ENCODE assay signal across 23 cellular contexts in genomic region chrX:153060095-153060445, GRCh38. TPM values are rescaled to one million over a fixed set of nuclear protein-coding genes. Genes with fewer than 3 reads are reported as not detected.
DNase-seq lines count a peak whose midpoint lies in the region; TF ChIP-seq lines count a peak whose summit lies in the region.
"Had no signal": no experiment of that assay in that cellular context is flagged by ENCODE, and none has a peak within 500 bp of the region (broad histone marks: within the 10 kb centered on the region; RNA-seq: fewer than 3 reads in every experiment).

No MANE protein-coding gene starts in this region.

- no peak overlapping the region for H3K27ac Mint-ChIP-seq in chondrocyte (ENCODE audit: unreplicated experiment)
- H3K27ac Mint-ChIP-seq in type B pancreatic cell, result no peak overlapping the region
- H3K27ac Mint-ChIP-seq: CD14-positive monocyte; CD4-positive, alpha-beta memory T cell; CD4-positive, CD25-positive, alpha-beta regulatory T cell; CD8-positive, alpha-beta memory T cell had no signal

- peaks cover 6% of the 10 kb centered on the region for H3K4me1 ChIP-seq in osteoblast (ENCODE audit: insufficient read depth, low read length)
- H3K4me1 ChIP-seq: BE2C had no signal

- no peaks in the 10 kb centered on the region for H3K36me3 ChIP-seq in osteoblast (ENCODE audit: insufficient read depth, low read length)
- H3K36me3 ChIP-seq: BE2C, BLaER1 had no signal

- H3K4me2 ChIP-seq in osteoblast (ENCODE audit: insufficient read depth, low read length), result no peak overlapping the region

- peaks cover 26% of the 10 kb centered on the region for H3K27me3 ChIP-seq in osteoblast (ENCODE audit: insufficient read depth, low read length)

- peaks cover 3% of the 10 kb centered on the region for H3K9me3 Mint-ChIP-seq in chondrocyte (ENCODE audit: low read depth)
- no peaks in the 10 kb centered on the region for H3K9me3 Mint-ChIP-seq in type B pancreatic cell
- H3K9me3 Mint-ChIP-seq: CD4-positive, alpha-beta memory T cell; CD4-positive, CD25-positive, alpha-beta regulatory T cell; CD8-positive, alpha-beta memory T cell had no signal

- no peak overlapping the region for H3K4me3 ChIP-seq in osteoblast (ENCODE audit: insufficient read depth, low read length)
- H3K4me3 ChIP-seq: BLaER1 had no signal

- DNase-seq in chondrocyte (ENCODE audit: low spot score) (peak; percentile 96), osteoblast (ENCODE audit: insufficient read length, low spot score, missing footprints) (peak; percentile 64), type B pancreatic cell (ENCODE audit: extremely low spot score, unreplicated experiment) (peak; percentile 70), G401 (ENCODE audit: low spot score) (no peak), cortex of kidney (lab: John Stamatoyannopoulos, UW) (no peak), NCI-H187 treated with DMSO at 0.1 percent for 48 hours (lab: John Stamatoyannopoulos, UW) (no peak)
- DNase-seq: 8988T; ACHN; BE2C; C1 segment of cervical spinal cord; CD4-positive, alpha-beta memory T cell; CD4-positive, CD25-positive, alpha-beta regulatory T cell; CD8-positive, alpha-beta memory T cell; COR-L47; DMS 273 treated with DMSO at 0.1 percent for 48 hours; DMS153; DMS53; DMS79; DND-41; EL; GF-D8 had no signal

- in situ Hi-C loops in G401 (cut with HindIII; ENCODE audit: low sequenced_read_pairs), result no loop called here

- TF ChIP-seq CTCF in chondrocyte (IDR thresholded peaks at IDR 0.05) (no peak), osteoblast (IDR thresholded peaks at IDR 0.05; ENCODE audit: extremely low read depth, low read depth, low read length) (no peak), type B pancreatic cell (conservative IDR thresholded peaks at IDR 0.05) (no peak)

- no peaks in the 10 kb centered on the region for H3K79me2 ChIP-seq in osteoblast (ENCODE audit: insufficient read depth, low read length)

- H3K36me3 Mint-ChIP-seq in chondrocyte (ENCODE audit: low read depth), result no peaks in the 10 kb centered on the region
- no peaks in the 10 kb centered on the region for H3K36me3 Mint-ChIP-seq in type B pancreatic cell
- H3K36me3 Mint-ChIP-seq: CD14-positive monocyte; CD4-positive, alpha-beta memory T cell; CD4-positive, CD25-positive, alpha-beta regulatory T cell had no signal

- peaks cover 4% of the 10 kb centered on the region for H3K4me1 Mint-ChIP-seq in chondrocyte (ENCODE audit: low read depth)
- H3K4me1 Mint-ChIP-seq in type B pancreatic cell (ENCODE audit: unreplicated experiment), result peaks cover 4% of the 10 kb centered on the region
- H3K4me1 Mint-ChIP-seq: CD4-positive, alpha-beta memory T cell had no signal

- no peaks in the 10 kb centered on the region for H3K27me3 Mint-ChIP-seq in chondrocyte (ENCODE audit: low read depth)
- H3K27me3 Mint-ChIP-seq in type B pancreatic cell, result peaks cover 3% of the 10 kb centered on the region
- H3K27me3 Mint-ChIP-seq: CD4-positive, CD25-positive, alpha-beta regulatory T cell had no signal

- no peak overlapping the region for H3K27ac ChIP-seq in osteoblast (ENCODE audit: low read depth, low read length)
- H3K27ac ChIP-seq: BLaER1 had no signal

- no peaks in the 10 kb centered on the region for H4K20me1 ChIP-seq in osteoblast (ENCODE audit: insufficient read depth, low read length)
- H4K20me1 ChIP-seq: BLaER1 had no signal

- H3K4me3 Mint-ChIP-seq in chondrocyte (ENCODE audit: unreplicated experiment), result no peak overlapping the region
- H3K4me3 Mint-ChIP-seq in type B pancreatic cell, result no peak overlapping the region
- H3K4me3 Mint-ChIP-seq: CD14-positive monocyte; CD4-positive, alpha-beta memory T cell; CD4-positive, CD25-positive, alpha-beta regulatory T cell; CD8-positive, alpha-beta memory T cell had no signal

- no peaks in the 10 kb centered on the region for H3K9me3 ChIP-seq in osteoblast (ENCODE audit: low read depth, low read length)
- H3K9me3 ChIP-seq: BE2C had no signal

- no peak overlapping the region for H2AFZ ChIP-seq in osteoblast (ENCODE audit: low read length)

RNA-seq across cellular contexts. Expression of gene PNMA3, which starts 3.8 kb away (rescaled TPM):
- total RNA-seq in chondrocyte (0.12 to 0.67 TPM (median 0.67 TPM) in 3 replicates), osteoblast (not detected in 2 replicates), type B pancreatic cell (ENCODE audit: low replicate concordance) (4.3 and 9.2 TPM in 2 replicates)
- total RNA-seq in G401 (2014; rRNA removed; shearing (Covaris generic)), result not detected in 2 replicates

RNA-seq across cellular contexts. Expression of gene PNMA6A, which starts 12.2 kb away (rescaled TPM):
- 0.97 to 5.9 TPM (median 4.7 TPM) in 3 replicates for total RNA-seq in chondrocyte
- 1.1 and 1.2 TPM in 2 replicates for total RNA-seq in osteoblast
- 3.0 and 5.4 TPM in 2 replicates for total RNA-seq in type B pancreatic cell (ENCODE audit: low replicate concordance)
- 9.1 and 15.1 TPM in 2 replicates for total RNA-seq in G401 (2014; rRNA removed; shearing (Covaris generic))
- total RNA-seq: CD4-positive, CD25-positive, alpha-beta regulatory T cell had no signal

Comparison
In these comparisons a context has a peak if more than half of its experiments do, and no peak if none do; other contexts are left out.
1. DNase-seq: peak in chondrocyte (single experiment), osteoblast (single experiment) and type B pancreatic cell (single experiment); none in G401 (single experiment), cortex of kidney (single experiment) and NCI-H187 treated with DMSO at 0.1 percent for 48 hours (single experiment).